In the genomic region with DNA sequence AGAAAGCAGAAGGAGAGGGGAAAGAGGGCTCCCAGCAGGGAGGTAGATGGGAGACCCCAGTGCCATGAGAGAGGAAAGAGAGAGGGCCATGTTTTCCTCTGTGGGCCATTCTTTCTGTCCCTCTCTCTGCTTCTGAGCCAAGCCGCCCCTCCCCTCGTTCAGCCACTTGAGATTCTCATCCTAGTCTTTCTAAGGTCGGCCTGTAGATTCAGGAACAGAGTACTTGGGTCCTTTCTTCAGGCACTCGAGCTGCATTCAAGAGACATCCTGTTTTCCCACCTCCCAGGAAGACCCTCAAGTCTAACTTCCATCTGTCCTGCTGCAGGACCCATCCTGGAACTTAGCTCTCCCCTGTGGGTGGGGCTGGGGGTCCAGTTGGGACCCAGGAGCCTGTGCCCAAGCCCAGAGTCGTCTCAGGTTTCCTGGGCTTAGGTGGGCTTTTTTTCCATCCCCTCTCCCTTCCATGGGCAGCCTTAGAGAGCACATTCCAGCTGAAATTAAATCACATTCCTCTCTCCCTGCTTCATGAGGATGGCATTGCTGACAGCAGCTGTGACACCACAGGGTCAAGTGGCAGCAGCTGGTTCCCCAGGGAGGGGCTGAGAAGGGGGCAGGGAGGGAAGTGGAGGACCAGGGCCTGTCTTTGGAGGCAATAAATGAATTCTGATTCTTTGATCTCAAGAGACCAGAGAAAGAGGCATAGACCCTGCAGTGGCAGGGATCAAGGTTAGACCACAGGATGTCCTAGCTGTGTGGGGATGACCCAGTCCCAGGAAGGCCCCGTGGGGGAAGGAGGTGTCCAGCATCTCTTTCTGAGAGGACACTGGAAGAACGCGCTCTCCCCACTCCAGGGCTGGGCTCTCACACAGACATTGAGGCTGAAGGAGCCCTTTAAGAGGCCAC, we compare ENCODE assay signal across 3 cellular contexts.
TF ChIP-seq lines count a peak whose summit lies in the region.

No MANE protein-coding gene starts in this region.

TF ChIP-seq in A549, 52 proteins besides CTCF, POLR2A, EP300 and RAD21:
- TF ChIP-seq RCOR1 (IDR thresholded peaks at IDR 0.05; ENCODE audit: low read depth, low read length) (no peak), EHF (CRISPR knock-in tag; IDR thresholded peaks at IDR 0.05) (no peak), KDM1A (IDR thresholded peaks at IDR 0.05; ENCODE audit: low read depth) (no peak), PHF8 (IDR thresholded peaks at IDR 0.05; ENCODE audit: borderline replicate concordance, low read depth) (no peak), NFE2L2 (conservative IDR thresholded peaks at IDR 0.05; ENCODE audit: low read length) (no peak), CHD2 (IDR thresholded peaks at IDR 0.05; ENCODE audit: low read length, partially characterized antibody) (no peak), CHD4 (IDR thresholded peaks at IDR 0.05; ENCODE audit: borderline replicate concordance) (no peak), MYC (IDR thresholded peaks at IDR 0.05; ENCODE audit: borderline replicate concordance, low read length) (no peak)
- TF ChIP-seq, protein P1, sequence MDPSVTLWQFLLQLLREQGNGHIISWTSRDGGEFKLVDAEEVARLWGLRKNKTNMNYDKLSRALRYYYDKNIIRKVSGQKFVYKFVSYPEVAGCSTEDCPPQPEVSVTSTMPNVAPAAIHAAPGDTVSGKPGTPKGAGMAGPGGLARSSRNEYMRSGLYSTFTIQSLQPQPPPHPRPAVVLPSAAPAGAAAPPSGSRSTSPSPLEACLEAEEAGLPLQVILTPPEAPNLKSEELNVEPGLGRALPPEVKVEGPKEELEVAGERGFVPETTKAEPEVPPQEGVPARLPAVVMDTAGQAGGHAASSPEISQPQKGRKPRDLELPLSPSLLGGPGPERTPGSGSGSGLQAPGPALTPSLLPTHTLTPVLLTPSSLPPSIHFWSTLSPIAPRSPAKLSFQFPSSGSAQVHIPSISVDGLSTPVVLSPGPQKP (IDR thresholded peaks at IDR 0.05; ENCODE audit: low read depth, low read length), result no peak
TF ChIP-seq in A549: peak in this region for 0.

TF ChIP-seq in IMR-90, 13 proteins besides CTCF, POLR2A, EP300 and RAD21:
- TF ChIP-seq BHLHE40 (IDR thresholded peaks at IDR 0.05; ENCODE audit: low read depth, low read length), result 0 out of 2 replicates have a peak, but pooled peaks have one; percentile 6
- peak; percentile 93 for TF ChIP-seq MAZ (IDR thresholded peaks at IDR 0.05; ENCODE audit: borderline replicate concordance, low read depth, low read length)
- TF ChIP-seq, protein P1 (IDR thresholded peaks at IDR 0.05; ENCODE audit: borderline replicate concordance, low read depth, low read length), result no peak
- no peak for TF ChIP-seq USF2 (IDR thresholded peaks at IDR 0.05; ENCODE audit: low read depth, low read length)
- no peak for TF ChIP-seq MXI1 (IDR thresholded peaks at IDR 0.05; ENCODE audit: borderline replicate concordance, low read depth, low read length)
- no peak for TF ChIP-seq MAFK (IDR thresholded peaks at IDR 0.05; ENCODE audit: low read depth, low read length)

TF ChIP-seq in HEK293T, 16 proteins besides CTCF, POLR2A, EP300 and RAD21:
- no peak for TF ChIP-seq SP1 (IDR thresholded peaks at IDR 0.05)
- no peak for TF ChIP-seq SUZ12 (IDR thresholded peaks at IDR 0.05)
- no peak for TF ChIP-seq FOXK2 (IDR thresholded peaks at IDR 0.05)
- TF ChIP-seq ZNF384 (IDR thresholded peaks at IDR 0.05), result no peak
